Comparison of ENCODE assay signal across 18 cellular contexts in the genomic region with DNA sequence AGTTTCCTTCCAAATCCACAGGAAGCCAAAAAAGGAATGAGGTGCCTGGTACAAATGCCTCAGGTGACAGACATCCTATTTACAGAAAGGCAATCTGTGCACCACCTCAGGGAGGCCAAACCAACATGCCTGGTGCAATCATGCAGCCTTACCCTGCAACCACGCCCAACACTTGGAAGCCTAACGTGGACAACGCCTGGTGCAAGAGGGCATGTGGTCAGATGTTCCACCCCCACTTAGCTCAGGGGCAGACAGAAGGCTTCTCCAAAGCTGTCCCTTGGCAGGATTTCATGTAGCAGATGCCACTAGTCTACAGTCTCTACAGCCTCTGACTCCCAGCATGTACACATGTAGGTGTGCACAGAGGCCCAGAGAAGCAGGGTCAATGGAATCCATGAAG.
"Had no signal": no experiment of that assay in that cellular context is flagged by ENCODE, and none has a peak within 500 bp of the region (broad histone marks: within the 10 kb centered on the region; RNA-seq: fewer than 3 reads in every experiment).

No MANE protein-coding gene starts in this region.

- H3K27me3 ChIP-seq: adrenal gland, testis, vagina had no signal

- H3K27me3 Mint-ChIP-seq: memory B cell had no signal

- H3K9me3 ChIP-seq: adrenal gland, testis, vagina had no signal

- H3K27ac Mint-ChIP-seq: activated T-helper 2 cell treated with anti-CD3 and anti-CD28 coated beads, Interferon-gamma antibody, Interleukin-2, Interleukin-4, amounts not matched to agents 10 μg/mL and 5 μg/mL and 100 μg/mL, durations not matched to agents 14 hours and 24 hours and 36 hours; dendritic cell treated with granulocyte-macrophage colony-stimulating factor and Interleukin-4, amounts not matched to agents 40 ng/mL and 50 ng/mL, for 4 days; effector memory CD8-positive, alpha-beta T cell; memory B cell; T-helper 17 cell; WTC11 had no signal

- H3K4me3 Mint-ChIP-seq: dendritic cell treated with granulocyte-macrophage colony-stimulating factor and Interleukin-4, amounts not matched to agents 40 ng/mL and 50 ng/mL, for 4 days; effector memory CD8-positive, alpha-beta T cell; memory B cell; neural crest cell; stimulated activated naive CD8-positive, alpha-beta T cell treated with anti-CD3 and anti-CD28 coated beads, Interleukin-15, amount 100 ng/mL, for 72 hours; T-helper 17 cell; WTC11 had no signal

- H3K4me3 ChIP-seq: adrenal gland, testis, vagina had no signal

- H3K4me1 ChIP-seq: adrenal gland, testis, vagina had no signal

- H3K27ac ChIP-seq: adrenal gland, epithelial cell of prostate, testis, vagina had no signal

- H3K4me1 Mint-ChIP-seq: memory B cell; neural crest cell; stimulated activated naive CD8-positive, alpha-beta T cell treated with anti-CD3 and anti-CD28 coated beads, Interleukin-15, amount 100 ng/mL, for 72 hours; T-helper 17 cell; WTC11 had no signal

- H3K36me3 ChIP-seq: adrenal gland, vagina had no signal

- H3K9me3 Mint-ChIP-seq: activated T-helper 2 cell treated with anti-CD3 and anti-CD28 coated beads, Interferon-gamma antibody, Interleukin-2, Interleukin-4, amounts not matched to agents 10 μg/mL and 5 μg/mL and 100 μg/mL, durations not matched to agents 14 hours and 24 hours and 36 hours; dendritic cell treated with granulocyte-macrophage colony-stimulating factor and Interleukin-4, amounts not matched to agents 40 ng/mL and 50 ng/mL, for 4 days; effector memory CD8-positive, alpha-beta T cell; memory B cell; neural crest cell had no signal

- DNase-seq: activated CD4-positive, alpha-beta T cell treated with anti-CD3 and anti-CD28 coated beads for 48 hours; activated naive CD4-positive, alpha-beta T cell treated with anti-CD3 and anti-CD28 coated beads, Interleukin-2, amount 50 U/mL, for 16 hours; activated T-cell treated with anti-CD3 and anti-CD28 coated beads for 4 hours; adrenal gland; central memory CD4-positive, alpha-beta T cell; effector memory CD8-positive, alpha-beta T cell; hippocampal formation; stimulated activated CD4-positive, alpha-beta T cell treated with anti-CD3 and anti-CD28 coated beads, Interleukin-4, amount 100 ng/mL, for 24 hours; stimulated activated naive CD8-positive, alpha-beta T cell treated with anti-CD3 and anti-CD28 coated beads, Interleukin-15, amount 100 ng/mL, for 72 hours; T-helper 17 cell; testis had no signal

- H3K36me3 Mint-ChIP-seq: memory B cell, WTC11 had no signal

- ATAC-seq: effector memory CD8-positive, alpha-beta T cell; stimulated activated naive CD8-positive, alpha-beta T cell treated with anti-CD3 and anti-CD28 coated beads, Interleukin-15, amount 100 ng/mL, for 72 hours; T-helper 17 cell; WTC11 had no signal
